Comparison of ENCODE assay signal across 2 cellular contexts in genomic region chr11:100849914-100850235, GRCh38.
TF ChIP-seq lines count a peak whose summit lies in the region.

No MANE protein-coding gene starts in this region.

TF ChIP-seq in SK-N-SH, 30 proteins besides CTCF, POLR2A, EP300 and RAD21 (continued from another document):
- no peak for TF ChIP-seq USF1 (IDR thresholded peaks at IDR 0.05; ENCODE audit: borderline replicate concordance, low read depth)
- TF ChIP-seq RCOR1 (IDR thresholded peaks at IDR 0.05; ENCODE audit: low read length) = no peak
- TF ChIP-seq RXRA (IDR thresholded peaks at IDR 0.05; ENCODE audit: borderline replicate concordance, low read depth) = no peak
- no peak for TF ChIP-seq FOXJ3 (CRISPR knock-in tag; IDR thresholded peaks at IDR 0.05)
TF ChIP-seq in SK-N-SH: peak in this region for 0.

TF ChIP-seq in SK-N-SH treated with all-trans-retinoic acid at 6 μM for 48 hours, 23 proteins besides CTCF, POLR2A, EP300 and RAD21 (continued from another document):
- TF ChIP-seq TSHZ2 (CRISPR knock-in tag; IDR thresholded peaks at IDR 0.05) (no peak), ISL1 (CRISPR knock-in tag; IDR thresholded peaks at IDR 0.05) (no peak), TOX (CRISPR knock-in tag; IDR thresholded peaks at IDR 0.05; ENCODE audit: borderline replicate concordance) (no peak), CREB5 (CRISPR knock-in tag; IDR thresholded peaks at IDR 0.05; ENCODE audit: low read depth) (no peak), ESRRG (CRISPR knock-in tag; IDR thresholded peaks at IDR 0.05) (no peak), OSR1 (CRISPR knock-in tag; IDR thresholded peaks at IDR 0.05) (no peak), ZFP3 (CRISPR knock-in tag; IDR thresholded peaks at IDR 0.05) (no peak), ZNF8 (CRISPR knock-in tag; IDR thresholded peaks at IDR 0.05) (no peak), PATZ1 (CRISPR knock-in tag; IDR thresholded peaks at IDR 0.05; ENCODE audit: borderline replicate concordance) (no peak), BACH2 (CRISPR knock-in tag; IDR thresholded peaks at IDR 0.05; ENCODE audit: borderline replicate concordance) (no peak), POU6F1 (CRISPR knock-in tag; IDR thresholded peaks at IDR 0.05; ENCODE audit: borderline replicate concordance, low read depth) (no peak), TCF4 (CRISPR knock-in tag; IDR thresholded peaks at IDR 0.05; ENCODE audit: borderline replicate concordance) (no peak), RARB (CRISPR knock-in tag; IDR thresholded peaks at IDR 0.05) (no peak), ZNF70 (CRISPR knock-in tag; IDR thresholded peaks at IDR 0.05) (no peak)
